ENCODE assay signal across 15 cellular contexts in the genomic region with DNA sequence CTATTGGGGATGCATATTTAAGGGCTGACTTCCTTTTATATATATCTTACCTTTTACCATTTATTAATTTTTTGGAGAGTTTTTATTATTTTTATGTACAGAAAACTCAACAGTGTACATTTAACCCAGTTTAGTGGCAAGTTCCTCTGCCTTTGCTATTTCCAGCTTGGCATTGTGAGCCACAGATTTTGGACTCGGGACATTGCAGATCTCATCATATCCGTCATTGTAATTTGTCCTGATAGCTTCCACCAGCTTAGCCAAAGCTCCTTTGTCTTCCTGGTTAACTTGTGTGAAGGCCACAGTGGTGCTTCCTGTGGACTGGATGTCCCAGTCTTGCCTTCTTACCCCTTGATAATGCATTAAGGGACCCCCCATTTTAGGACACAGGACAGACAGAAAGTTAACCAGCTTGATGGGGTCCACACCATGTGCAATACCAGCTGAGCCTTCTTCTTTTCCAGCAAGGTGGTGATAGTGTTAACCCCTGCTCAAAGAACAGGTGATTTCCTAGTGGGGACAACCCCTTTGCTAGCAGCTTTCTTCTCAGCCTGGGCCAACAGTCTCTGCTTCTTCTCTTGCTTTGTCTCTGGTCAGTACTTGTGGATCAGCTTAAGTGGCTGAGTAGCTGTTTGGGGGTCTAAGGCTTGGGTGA. TPM values are rescaled to one million over a fixed set of nuclear protein-coding genes. Genes with fewer than 3 reads are reported as not detected.
A peak's percentile ranks its signal among the peaks of the same experiment; 100 is the strongest.
DNase-seq lines count a peak whose midpoint lies in the region; ATAC-seq and TF ChIP-seq lines count a peak whose summit lies in the region.
"Not testable (repeated sequence)": the region's sequence is repeated elsewhere in the genome, so short reads cannot be mapped to it uniquely, and the experiment has no call there.
"Had no signal": no experiment of that assay in that cellular context is flagged by ENCODE, and none has a peak within 500 bp of the region (broad histone marks: within the 10 kb centered on the region; RNA-seq: fewer than 3 reads in every experiment).

No MANE protein-coding gene starts in this region.

- TF ChIP-seq CTCF in PC-9 (conservative IDR thresholded peaks at IDR 0.05); natural killer cell (IDR thresholded peaks at IDR 0.05): not testable (repeated sequence)

- H3K9me3 Mint-ChIP-seq in CD8-positive, alpha-beta memory T cell; activated T-cell treated with anti-CD3 and anti-CD28 coated beads, Interleukin-2, amount 50 U/mL, for 24 hours; activated T-helper 2 cell treated with anti-CD3 and anti-CD28 coated beads, Interferon-gamma antibody, Interleukin-2, Interleukin-4, amounts not matched to agents 10 μg/mL and 5 μg/mL and 100 μg/mL, durations not matched to agents 14 hours and 24 hours and 36 hours; activated naive CD8-positive, alpha-beta T cell treated with anti-CD3 and anti-CD28 coated beads, Interleukin-2, amount 50 U/mL, for 24 hours; natural killer cell; stimulated activated naive CD8-positive, alpha-beta T cell treated with anti-CD3 and anti-CD28 coated beads, Interleukin-15, Interleukin-2, amounts not matched to agents 100 ng/mL and 50 ng/mL, for 24 hours: not testable (repeated sequence)

- H3K27me3 Mint-ChIP-seq in CD8-positive, alpha-beta memory T cell; activated T-cell treated with anti-CD3 and anti-CD28 coated beads, Interleukin-2, amount 50 U/mL, for 24 hours; activated T-helper 2 cell treated with anti-CD3 and anti-CD28 coated beads, Interferon-gamma antibody, Interleukin-2, Interleukin-4, amounts not matched to agents 10 μg/mL and 5 μg/mL and 100 μg/mL, durations not matched to agents 14 hours and 24 hours and 36 hours (ENCODE audit: low read depth); activated naive CD8-positive, alpha-beta T cell treated with anti-CD3 and anti-CD28 coated beads, Interleukin-2, amount 50 U/mL, for 24 hours; natural killer cell (ENCODE audit: low read depth in 2 of 2); stimulated activated naive CD8-positive, alpha-beta T cell treated with anti-CD3 and anti-CD28 coated beads, Interleukin-15, Interleukin-2, amounts not matched to agents 100 ng/mL and 50 ng/mL, for 24 hours: not testable (repeated sequence)

- H3K4me1 ChIP-seq in CD8-positive, alpha-beta memory T cell (ENCODE audit: insufficient read depth, low read length); PC-9 (replicated peaks; ENCODE audit: insufficient read depth): not testable (repeated sequence)

- peak overlapping the region in 3 of 8 donors; percentile 31 to 70 (median 66) for H3K27ac Mint-ChIP-seq in CD8-positive, alpha-beta memory T cell
- H3K27ac Mint-ChIP-seq in activated T-cell treated with anti-CD3 and anti-CD28 coated beads, Interleukin-2, amount 50 U/mL, for 24 hours = peak overlapping the region; percentile 47
- not testable (repeated sequence) for H3K27ac Mint-ChIP-seq in activated T-helper 2 cell treated with anti-CD3 and anti-CD28 coated beads, Interferon-gamma antibody, Interleukin-2, Interleukin-4, amounts not matched to agents 10 μg/mL and 5 μg/mL and 100 μg/mL, durations not matched to agents 14 hours and 24 hours and 36 hours
- peak overlapping the region; percentile 89 for H3K27ac Mint-ChIP-seq in activated naive CD8-positive, alpha-beta T cell treated with anti-CD3 and anti-CD28 coated beads, Interleukin-2, amount 50 U/mL, for 24 hours
- H3K27ac Mint-ChIP-seq in natural killer cell = peak overlapping the region; percentile 8 to 66
- peak overlapping the region; percentile 91 for H3K27ac Mint-ChIP-seq in stimulated activated naive CD8-positive, alpha-beta T cell treated with anti-CD3 and anti-CD28 coated beads, Interleukin-15, Interleukin-2, amounts not matched to agents 100 ng/mL and 50 ng/mL, for 24 hours

- H3F3A ChIP-seq in PC-9 (ENCODE audit: insufficient read depth, low read depth) = not testable (repeated sequence)

- POLR2A ChIA-PET in CD8-positive, alpha-beta memory T cell (lab: Charles Lee); PC-9 (lab: Charles Lee; ENCODE audit: unreplicated experiment): not testable (repeated sequence)

- H3K4me3 ChIP-seq in CD8-positive, alpha-beta memory T cell (ENCODE audit: low read length); PC-9: not testable (repeated sequence)

- peak overlapping the region in 5 of 7 donors; percentile 50 to 85 (median 77) for H3K4me3 Mint-ChIP-seq in CD8-positive, alpha-beta memory T cell
- H3K4me3 Mint-ChIP-seq in activated T-cell treated with anti-CD3 and anti-CD28 coated beads, Interleukin-2, amount 50 U/mL, for 24 hours = peak overlapping the region; percentile 62
- peak overlapping the region; percentile 1 for H3K4me3 Mint-ChIP-seq in activated T-helper 2 cell treated with anti-CD3 and anti-CD28 coated beads, Interferon-gamma antibody, Interleukin-2, Interleukin-4, amounts not matched to agents 10 μg/mL and 5 μg/mL and 100 μg/mL, durations not matched to agents 14 hours and 24 hours and 36 hours (ENCODE audit: low read depth)
- peak overlapping the region; percentile 93 for H3K4me3 Mint-ChIP-seq in activated naive CD8-positive, alpha-beta T cell treated with anti-CD3 and anti-CD28 coated beads, Interleukin-2, amount 50 U/mL, for 24 hours
- peak overlapping the region; percentile 77 for H3K4me3 Mint-ChIP-seq in natural killer cell
- H3K4me3 Mint-ChIP-seq in stimulated activated naive CD8-positive, alpha-beta T cell treated with anti-CD3 and anti-CD28 coated beads, Interleukin-15, Interleukin-2, amounts not matched to agents 100 ng/mL and 50 ng/mL, for 24 hours = peak overlapping the region; percentile 93

- 0 out of 2 replicates have a peak overlapping the region, but pooled peaks have one; percentile 15 for H2AFZ ChIP-seq in PC-9

- not testable (repeated sequence) for H3K36me3 ChIP-seq in CD8-positive, alpha-beta memory T cell (ENCODE audit: insufficient read depth, low read length); PC-9 (ENCODE audit: low read depth)

- not testable (repeated sequence) for H3K9me3 ChIP-seq in CD8-positive, alpha-beta memory T cell (ENCODE audit: low read length); PC-9 (ENCODE audit: insufficient read depth, low read depth)

- not testable (repeated sequence) for H3K4me2 ChIP-seq in PC-9

- H3K36me3 Mint-ChIP-seq in CD8-positive, alpha-beta memory T cell = peaks cover 0 to 11% (median 0%) of the 10 kb centered on the region in 3 donors
- not testable (repeated sequence) for H3K36me3 Mint-ChIP-seq in activated T-cell treated with anti-CD3 and anti-CD28 coated beads, Interleukin-2, amount 50 U/mL, for 24 hours (ENCODE audit: low read depth); natural killer cell
- peaks cover 27% of the 10 kb centered on the region for H3K36me3 Mint-ChIP-seq in activated T-helper 2 cell treated with anti-CD3 and anti-CD28 coated beads, Interferon-gamma antibody, Interleukin-2, Interleukin-4, amounts not matched to agents 10 μg/mL and 5 μg/mL and 100 μg/mL, durations not matched to agents 14 hours and 24 hours and 36 hours (ENCODE audit: low read depth)
- peaks cover 48% of the 10 kb centered on the region for H3K36me3 Mint-ChIP-seq in activated naive CD8-positive, alpha-beta T cell treated with anti-CD3 and anti-CD28 coated beads, Interleukin-2, amount 50 U/mL, for 24 hours (ENCODE audit: low read depth)
- peaks cover 48% of the 10 kb centered on the region for H3K36me3 Mint-ChIP-seq in stimulated activated naive CD8-positive, alpha-beta T cell treated with anti-CD3 and anti-CD28 coated beads, Interleukin-15, Interleukin-2, amounts not matched to agents 100 ng/mL and 50 ng/mL, for 24 hours (ENCODE audit: low read depth)

- H3K27ac ChIP-seq in CD8-positive, alpha-beta memory T cell (ENCODE audit: low read depth, low read length); PC-9: not testable (repeated sequence)

- intact Hi-C loops in PC-9 (cut with micrococcal nuclease; ENCODE audit: unreplicated experiment); activated T-helper 2 cell treated with anti-CD3 and anti-CD28 coated beads, Interferon-gamma antibody, Interleukin-2, Interleukin-4, amounts not matched to agents 10 μg/mL and 5 μg/mL and 100 μg/mL, durations not matched to agents 14 hours and 24 hours and 36 hours (cut with micrococcal nuclease): not testable (repeated sequence)
- intact Hi-C loops in natural killer cell (cut with micrococcal nuclease) = loop anchor here (10.0 kb wide), 1 partner anchor 234 kb away; no protein-coding TSS in a partner anchor

- H3K79me2 ChIP-seq in PC-9 (ENCODE audit: low read depth) = not testable (repeated sequence)

- BruUV-seq in PC-9 (replicated peaks; lab: Mats Ljungman, UMichigan) = not testable (repeated sequence)

- not testable (repeated sequence) for ATAC-seq in activated naive CD8-positive, alpha-beta T cell treated with anti-CD3 and anti-CD28 coated beads, Interleukin-2, amount 50 U/mL, for 24 hours
- peak in 1 of 3 donors; percentile 21 for ATAC-seq in natural killer cell

- H3K4me1 Mint-ChIP-seq in CD8-positive, alpha-beta memory T cell = peaks cover 34 to 58% (median 39%) of the 10 kb centered on the region in 3 donors
- H3K4me1 Mint-ChIP-seq in activated T-cell treated with anti-CD3 and anti-CD28 coated beads, Interleukin-2, amount 50 U/mL, for 24 hours (ENCODE audit: low read depth) = peaks cover 35% of the 10 kb centered on the region
- peaks cover 28% of the 10 kb centered on the region for H3K4me1 Mint-ChIP-seq in activated T-helper 2 cell treated with anti-CD3 and anti-CD28 coated beads, Interferon-gamma antibody, Interleukin-2, Interleukin-4, amounts not matched to agents 10 μg/mL and 5 μg/mL and 100 μg/mL, durations not matched to agents 14 hours and 24 hours and 36 hours (ENCODE audit: low read depth)
- peaks cover 38% of the 10 kb centered on the region for H3K4me1 Mint-ChIP-seq in activated naive CD8-positive, alpha-beta T cell treated with anti-CD3 and anti-CD28 coated beads, Interleukin-2, amount 50 U/mL, for 24 hours
- peaks cover 36 to 45% of the 10 kb centered on the region in 2 donors for H3K4me1 Mint-ChIP-seq in natural killer cell
- peaks cover 49% of the 10 kb centered on the region for H3K4me1 Mint-ChIP-seq in stimulated activated naive CD8-positive, alpha-beta T cell treated with anti-CD3 and anti-CD28 coated beads, Interleukin-15, Interleukin-2, amounts not matched to agents 100 ng/mL and 50 ng/mL, for 24 hours (ENCODE audit: low read depth)

- DNase-seq in CD8-positive, alpha-beta memory T cell; PC-9; activated T-cell treated with anti-CD3 and anti-CD28 coated beads, Interleukin-2, amount 50 U/mL, for 24 hours; activated T-helper 2 cell treated with anti-CD3 and anti-CD28 coated beads, Interferon-gamma antibody, Interleukin-2, Interleukin-4, amounts not matched to agents 10 μg/mL and 5 μg/mL and 100 μg/mL, durations not matched to agents 14 hours and 24 hours and 36 hours (ENCODE audit: low spot score); activated naive CD8-positive, alpha-beta T cell treated with anti-CD3 and anti-CD28 coated beads, Interleukin-2, amount 50 U/mL, for 24 hours; natural killer cell: not testable (repeated sequence)
- DNase-seq in cerebellar cortex (ENCODE audit: low spot score) = peak; percentile 55

- CTCF ChIA-PET in CD8-positive, alpha-beta memory T cell (lab: Charles Lee) = interaction anchor here (0.7 to 3.6 kb wide), 3 partner anchors 57 to 236 kb away, joined by 3 to 18 read pairs (median 3); no protein-coding TSS in a partner anchor
- CTCF ChIA-PET in PC-9 (lab: Charles Lee) = not testable (repeated sequence)

- not testable (repeated sequence) for H4K20me1 ChIP-seq in PC-9 (ENCODE audit: insufficient read depth)

- not testable (repeated sequence) for H3K27me3 ChIP-seq in CD8-positive, alpha-beta memory T cell (ENCODE audit: insufficient read depth, low read length, poor library complexity, severe bottlenecking); PC-9 (ENCODE audit: insufficient read depth, low read depth)

- H3K9me2 ChIP-seq in PC-9 (ENCODE audit: insufficient read depth) = not testable (repeated sequence)

RNA-seq across cellular contexts. Expression of a gene that starts 2.3 kb away (rescaled TPM):
- total RNA-seq in CD8-positive, alpha-beta memory T cell = 100 to 1,000 TPM; 242 to 258 TPM
- 30.3 TPM for polyA plus RNA-seq in CD8-positive, alpha-beta memory T cell
- total RNA-seq in PC-9 (2021) (not detected in 2 replicates), natural killer cell (10 to 100 TPM; 11.4 to 23.8 (median 16.1) TPM)
- 75.2 and 76.2 TPM in 2 replicates for total RNA-seq in activated T-helper 2 cell treated with anti-CD3 and anti-CD28 coated beads, Interferon-gamma antibody, Interleukin-2, Interleukin-4, amounts not matched to agents 10 μg/mL and 5 μg/mL and 100 μg/mL, durations not matched to agents 14 hours and 24 hours and 36 hours
- total RNA-seq: A673, HFFc6, HT1080 had no signal
- polyA plus RNA-seq: AG04450, CD14-positive monocyte had no signal

RNA-seq across cellular contexts. Expression of a gene that starts 34.9 kb away (rescaled TPM):
- 100 to 1,000 TPM; 316 to 350 TPM for total RNA-seq in CD8-positive, alpha-beta memory T cell
- polyA plus RNA-seq in CD8-positive, alpha-beta memory T cell = 90.6 TPM
- not detected in 2 replicates for total RNA-seq in PC-9 (2021)
- 208 and 211 TPM in 2 replicates for total RNA-seq in activated T-helper 2 cell treated with anti-CD3 and anti-CD28 coated beads, Interferon-gamma antibody, Interleukin-2, Interleukin-4, amounts not matched to agents 10 μg/mL and 5 μg/mL and 100 μg/mL, durations not matched to agents 14 hours and 24 hours and 36 hours
- 100 to 1,000 TPM in 1 of 3 donors, 10 to 100 TPM in 2; 32.6 to 110 (median 92.9) TPM for total RNA-seq in natural killer cell
- total RNA-seq: A673; CD4-positive, alpha-beta memory T cell; H7; HFFc6; HT1080 had no signal
- polyA plus RNA-seq: AG04450 had no signal

Comparison
In these comparisons a context has a peak if more than half of its experiments do, and no peak if none do; other contexts are left out.
1. H3K4me3 Mint-ChIP-seq: peak in every context shown above with its lines; median percentile 93 in activated naive CD8-positive, alpha-beta T cell treated with anti-CD3 and anti-CD28 coated beads, Interleukin-2, amount 50 U/mL, for 24 hours; 93 in stimulated activated naive CD8-positive, alpha-beta T cell treated with anti-CD3 and anti-CD28 coated beads, Interleukin-15, Interleukin-2, amounts not matched to agents 100 ng/mL and 50 ng/mL, for 24 hours; 77 in CD8-positive, alpha-beta memory T cell; 77 in natural killer cell; 62 in activated T-cell treated with anti-CD3 and anti-CD28 coated beads, Interleukin-2, amount 50 U/mL, for 24 hours; 1 in activated T-helper 2 cell treated with anti-CD3 and anti-CD28 coated beads, Interferon-gamma antibody, Interleukin-2, Interleukin-4, amounts not matched to agents 10 μg/mL and 5 μg/mL and 100 μg/mL, durations not matched to agents 14 hours and 24 hours and 36 hours.
2. RNA of a gene that starts 2.3 kb away (total RNA-seq): 242 to 258 TPM in CD8-positive, alpha-beta memory T cell, 75.2 to 76.2 TPM in activated T-helper 2 cell treated with anti-CD3 and anti-CD28 coated beads, Interferon-gamma antibody, Interleukin-2, Interleukin-4, amounts not matched to agents 10 μg/mL and 5 μg/mL and 100 μg/mL, durations not matched to agents 14 hours and 24 hours and 36 hours and 11.4 to 23.8 TPM in natural killer cell; not detected in PC-9; every median in the first group is over 10 times any median in the second.
3. RNA of a gene that starts 34.9 kb away (total RNA-seq): 316 to 350 TPM in CD8-positive, alpha-beta memory T cell, 208 to 211 TPM in activated T-helper 2 cell treated with anti-CD3 and anti-CD28 coated beads, Interferon-gamma antibody, Interleukin-2, Interleukin-4, amounts not matched to agents 10 μg/mL and 5 μg/mL and 100 μg/mL, durations not matched to agents 14 hours and 24 hours and 36 hours and 32.6 to 110 TPM in natural killer cell; not detected in PC-9; every median in the first group is over 10 times any median in the second.